ENCODE assay signal across 29 cellular contexts in genomic region chr5:80090884-80091166, GRCh38.
"Had no signal": no experiment of that assay in that cellular context is flagged by ENCODE, and none has a peak within 500 bp of the region (broad histone marks: within the 10 kb centered on the region; RNA-seq: fewer than 3 reads in every experiment).

No MANE protein-coding gene starts in this region.

- H3K9me3 Mint-ChIP-seq: dendritic cell treated with granulocyte-macrophage colony-stimulating factor and Interleukin-4, amounts not matched to agents 40 ng/mL and 50 ng/mL, for 4 days; endodermal cell; memory B cell; mesothelial cell of epicardium; nephron progenitor cell; stimulated activated naive CD8-positive, alpha-beta T cell treated with anti-CD3 and anti-CD28 coated beads, Interleukin-15, amount 100 ng/mL, for 72 hours had no signal

- ATAC-seq: esophagus mucosa; left lobe of liver; mucosa of descending colon; naive thymus-derived CD8-positive, alpha-beta T cell; right cardiac atrium; stimulated activated naive CD8-positive, alpha-beta T cell treated with anti-CD3 and anti-CD28 coated beads, Interleukin-15, amount 100 ng/mL, for 72 hours had no signal

- H3K4me1 ChIP-seq: colonic mucosa, gastrocnemius medialis had no signal

- H3K27ac ChIP-seq: colonic mucosa, epithelial cell of prostate, gastrocnemius medialis, ovary, psoas muscle, skin epidermis, spleen, thyroid gland had no signal

- H3K9me3 ChIP-seq: colonic mucosa, gastrocnemius medialis, mucosa of descending colon, ovary, psoas muscle, spleen, thyroid gland had no signal

- H3K27ac Mint-ChIP-seq: endodermal cell; memory B cell; mesothelial cell of epicardium; nephron progenitor cell; stimulated activated naive CD8-positive, alpha-beta T cell treated with anti-CD3 and anti-CD28 coated beads, Interleukin-15, amount 100 ng/mL, for 72 hours had no signal

- H3K4me3 Mint-ChIP-seq: dendritic cell treated with granulocyte-macrophage colony-stimulating factor and Interleukin-4, amounts not matched to agents 40 ng/mL and 50 ng/mL, for 4 days; endodermal cell; memory B cell; mesothelial cell of epicardium; naive thymus-derived CD8-positive, alpha-beta T cell; nephron progenitor cell; stimulated activated naive CD8-positive, alpha-beta T cell treated with anti-CD3 and anti-CD28 coated beads, Interleukin-15, amount 100 ng/mL, for 72 hours had no signal

- H3K36me3 Mint-ChIP-seq: memory B cell, mesothelial cell of epicardium had no signal

- H3K4me3 ChIP-seq: colonic mucosa, gastrocnemius medialis, lung, mucosa of descending colon, ovary, psoas muscle, skin epidermis, spleen, thyroid gland had no signal

- H3K36me3 ChIP-seq: colonic mucosa, gastrocnemius medialis, ovary, spleen, thyroid gland had no signal

- H3K27me3 Mint-ChIP-seq: dendritic cell treated with granulocyte-macrophage colony-stimulating factor and Interleukin-4, amounts not matched to agents 40 ng/mL and 50 ng/mL, for 4 days; naive thymus-derived CD8-positive, alpha-beta T cell; stimulated activated naive CD8-positive, alpha-beta T cell treated with anti-CD3 and anti-CD28 coated beads, Interleukin-15, amount 100 ng/mL, for 72 hours had no signal

- FAIRE-seq: kidney had no signal

- H3K4me1 Mint-ChIP-seq: memory B cell had no signal

- H3K27me3 ChIP-seq: colonic mucosa, gastrocnemius medialis, ovary, spleen, thyroid gland had no signal

- DNase-seq: colonic mucosa; effector CD8-positive, alpha-beta T cell; endodermal cell; gastrocnemius medialis; head of caudate nucleus; kidney; mucosa of descending colon; naive thymus-derived CD8-positive, alpha-beta T cell; nephron progenitor cell; occipital lobe; ovary; posterior cingulate gyrus; psoas muscle; right cardiac atrium; spleen; stimulated activated CD4-positive, alpha-beta T cell treated with anti-CD3 and anti-CD28 coated beads, Interleukin-15, amount 100 ng/mL, for 24 hours; stimulated activated CD4-positive, alpha-beta T cell treated with anti-CD3 and anti-CD28 coated beads, Interleukin-2, amount 100 ng/mL, for 48 hours; stimulated activated naive CD4-positive, alpha-beta T cell; stimulated activated naive CD8-positive, alpha-beta T cell treated with anti-CD3 and anti-CD28 coated beads, Interleukin-15, amount 100 ng/mL, for 72 hours; thyroid gland; trophoblast cell had no signal
